In the genomic region with DNA sequence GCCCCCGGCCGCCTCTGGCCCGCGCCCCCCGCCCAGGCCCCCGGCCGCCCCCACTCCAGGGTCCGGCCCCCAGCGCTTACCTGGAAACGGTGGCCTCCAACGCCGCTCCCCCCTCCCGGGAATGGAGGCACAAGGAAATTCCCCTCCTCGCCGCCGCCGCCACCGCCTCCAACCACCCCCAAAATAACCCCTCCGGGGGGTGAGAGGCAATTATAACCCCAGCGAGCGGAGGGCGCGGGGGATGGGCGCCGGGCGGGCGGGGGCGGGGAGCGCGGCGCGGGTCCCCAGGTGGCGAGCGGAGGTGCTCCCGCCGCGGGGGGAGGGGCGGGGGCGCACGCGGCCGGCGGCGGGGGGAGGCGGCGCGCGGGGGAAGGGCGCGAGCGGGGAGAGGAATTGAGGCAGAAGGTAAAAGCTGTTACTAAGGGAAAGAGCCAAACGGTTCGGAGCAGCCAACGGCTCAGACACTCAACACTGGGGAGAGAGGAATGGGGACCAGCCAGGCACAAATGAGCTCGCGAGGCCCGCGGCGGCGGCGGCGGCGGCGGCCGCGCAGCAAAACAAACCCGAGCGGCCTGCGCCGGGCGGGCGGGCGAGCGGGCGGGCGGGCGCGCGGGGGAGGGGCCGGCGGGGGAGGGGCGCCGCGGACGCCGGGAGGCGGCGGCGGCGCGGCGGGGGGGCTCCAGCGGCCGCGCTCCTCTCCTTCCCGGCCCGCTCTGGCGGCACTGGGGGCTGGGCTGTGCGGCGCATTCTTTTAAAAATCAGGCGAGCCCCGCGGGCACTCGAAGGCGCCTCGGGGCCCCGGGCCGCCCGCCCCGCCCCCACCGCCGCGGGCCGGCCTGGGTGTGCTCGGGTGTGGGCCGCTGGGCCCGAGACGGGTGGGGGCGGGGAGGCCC, we compare ENCODE assay signal across 8 cellular contexts. TPM values are rescaled to one million over a fixed set of nuclear protein-coding genes. Genes with fewer than 3 reads are reported as not detected.
A peak's percentile ranks its signal among the peaks of the same experiment; 100 is the strongest.
DNase-seq lines count a peak whose midpoint lies in the region; ATAC-seq and TF ChIP-seq lines count a peak whose summit lies in the region.

Gene TBL1XR1, minus strand, starts transcription at position 442 of the 893 bp plus-strand sequence. CDS start 132,505 bp downstream, outside the sequence.

- ATAC-seq in HG02870 (IDR thresholded peaks at IDR 0.05; ENCODE audit: unreplicated experiment) (peak; percentile 29), T-helper 17 cell (peak; percentile 67), upper lobe of right lung (peak; percentile 91)

- H3K4me1 ChIP-seq in left ventricle myocardium inferior = peaks cover 44% of the 10 kb centered on the region
- H3K4me1 ChIP-seq in upper lobe of right lung = peaks cover 24% of the 10 kb centered on the region

- H3K27me3 Mint-ChIP-seq in T-helper 17 cell (no peaks in the 10 kb centered on the region), progenitor cell of endocrine pancreas (no peaks in the 10 kb centered on the region)

- intact Hi-C loops in left ventricle myocardium inferior (cut with micrococcal nuclease) = loop anchor here (5.0 kb wide), 1 partner anchor 145 kb away; no protein-coding TSS in a partner anchor
- intact Hi-C loops in upper lobe of right lung (cut with DNase I) = loop anchor here (5.0 kb wide), 1 partner anchor 160 kb away; no protein-coding TSS in a partner anchor

- H3K27ac ChIP-seq in left ventricle myocardium inferior (replicated peaks) (peak within 1 kb of the TSS; percentile 98), upper lobe of right lung (peak within 1 kb of the TSS; percentile 96)

- H3K36me3 ChIP-seq in left ventricle myocardium inferior = no peaks in the 10 kb centered on the region
- no peaks in the 10 kb centered on the region for H3K36me3 ChIP-seq in upper lobe of right lung

- H3K27me3 ChIP-seq in left ventricle myocardium inferior (ENCODE audit: low read depth) (no peaks in the 10 kb centered on the region), upper lobe of right lung (no peaks in the 10 kb centered on the region)

- no peaks in the 10 kb centered on the region for H3K9me3 ChIP-seq in T-helper 17 cell (ENCODE audit: control insufficient read depth, low read length, poor library complexity, severe bottlenecking)
- no peaks in the 10 kb centered on the region for H3K9me3 ChIP-seq in left ventricle myocardium inferior (replicated peaks)
- H3K9me3 ChIP-seq in upper lobe of right lung = no peaks in the 10 kb centered on the region

- peak within 1 kb of the TSS; percentile 95 for H3K27ac Mint-ChIP-seq in T-helper 17 cell
- peak within 1 kb of the TSS; percentile 98 for H3K27ac Mint-ChIP-seq in progenitor cell of endocrine pancreas

- DNase-seq in GM13976 (ENCODE audit: low spot score) (peak; percentile 89), NCI-H1694 (lab: John Stamatoyannopoulos, UW) (peak; percentile 81), T-helper 17 cell (peak; percentile 78 to 83 (median 81)), amygdala (lab: John Stamatoyannopoulos, UW) (peak; percentile 22 to 94 (median 84)), left ventricle myocardium inferior (peak; percentile 93), progenitor cell of endocrine pancreas (ENCODE audit: low spot score, unreplicated experiment) (peak; percentile 84), upper lobe of right lung (peak; percentile 94)

- peaks cover 2% of the 10 kb centered on the region for H3K36me3 Mint-ChIP-seq in T-helper 17 cell (ENCODE audit: low read depth)
- H3K36me3 Mint-ChIP-seq in progenitor cell of endocrine pancreas (ENCODE audit: insufficient read depth) = peaks cover 8% of the 10 kb centered on the region

- H3K4me3 ChIP-seq in left ventricle myocardium inferior (peak within 1 kb of the TSS; percentile 87), upper lobe of right lung (peak within 1 kb of the TSS; percentile 71)

- H3K4me1 Mint-ChIP-seq in T-helper 17 cell (peaks cover 43% of the 10 kb centered on the region), progenitor cell of endocrine pancreas (ENCODE audit: low read depth) (peaks cover 39% of the 10 kb centered on the region)

- no peaks in the 10 kb centered on the region for H3K9me3 Mint-ChIP-seq in progenitor cell of endocrine pancreas (ENCODE audit: low read depth)

- TF ChIP-seq CTCF in GM13976 (IDR thresholded peaks at IDR 0.05; ENCODE audit: borderline replicate concordance, control extremely low read depth, extremely low read depth, insufficient read depth, missing control alignments) = no peak
- no peak for TF ChIP-seq CTCF in left ventricle myocardium inferior (IDR thresholded peaks at IDR 0.05; ENCODE audit: borderline replicate concordance)
- TF ChIP-seq CTCF in progenitor cell of endocrine pancreas (IDR thresholded peaks at IDR 0.05; ENCODE audit: unreplicated experiment) = peak; percentile 2
- no peak for TF ChIP-seq CTCF in upper lobe of right lung (IDR thresholded peaks at IDR 0.05)

- H3K4me3 Mint-ChIP-seq in T-helper 17 cell (peak within 1 kb of the TSS; percentile 98), progenitor cell of endocrine pancreas (ENCODE audit: low read depth) (peak within 1 kb of the TSS; percentile 91)

- in situ Hi-C loops in GM13976 (cut with MboI; ENCODE audit: low sequenced_read_pairs, unreplicated experiment) = loop anchor here (10.0 kb wide), 1 partner anchor 158 kb away; no protein-coding TSS in a partner anchor

RNA-seq across cellular contexts. Expression of gene TBL1XR1, which starts in this region (rescaled TPM):
- 100 to 1,000 TPM; 115 to 136 TPM for total RNA-seq in T-helper 17 cell
- 102 TPM for total RNA-seq in left ventricle myocardium inferior
- 181 and 207 TPM in 2 replicates for total RNA-seq in progenitor cell of endocrine pancreas
- total RNA-seq in upper lobe of right lung = 156 TPM

Comparison
In these comparisons a context has a peak if more than half of its experiments do, and no peak if none do; other contexts are left out.
1. Peak in every context shown above with its lines: DNase-seq, ATAC-seq, H3K4me3 ChIP-seq and H3K27ac ChIP-seq.
2. ATAC-seq: peak in every context shown above with its lines; median percentile 91 in upper lobe of right lung; 67 in T-helper 17 cell; 29 in HG02870.